ENCODE assay signal across 8 cellular contexts in the genomic region with DNA sequence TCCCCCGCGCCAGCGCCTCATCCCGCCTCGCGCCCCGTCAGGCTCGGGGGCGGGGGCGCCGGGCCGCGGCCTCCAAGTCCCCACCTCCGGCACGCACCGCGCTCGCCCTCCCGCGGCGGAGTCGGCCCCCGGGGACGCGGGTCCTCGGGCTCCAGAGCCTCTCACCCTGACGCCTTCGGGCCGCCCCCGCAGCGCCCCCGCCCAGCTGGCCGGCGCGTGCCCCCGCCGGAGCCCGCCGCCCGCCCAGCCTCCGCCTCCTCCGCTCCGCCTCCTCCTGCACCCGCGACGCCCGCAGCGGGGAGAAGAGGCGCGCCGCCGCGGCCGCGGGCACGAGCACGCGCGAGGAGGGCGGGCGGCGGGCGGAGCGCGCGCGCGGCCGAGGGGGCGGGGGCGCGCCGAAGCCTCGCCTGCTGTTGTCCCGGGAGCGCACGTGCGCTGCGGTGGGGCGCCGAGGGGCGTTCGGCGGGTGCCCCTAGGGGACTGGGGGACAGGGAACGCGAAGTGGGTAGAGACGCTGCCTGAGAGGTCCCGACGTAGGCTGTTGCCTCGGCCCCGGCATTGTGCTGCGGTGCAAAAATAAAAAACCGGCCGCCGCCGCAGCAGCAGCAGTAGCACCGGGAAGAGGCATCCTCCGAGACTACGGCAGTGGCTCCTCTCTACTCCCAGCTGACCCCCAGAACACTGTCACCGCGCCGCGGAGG.
A peak's percentile ranks its signal among the peaks of the same experiment; 100 is the strongest.
DNase-seq lines count a peak whose midpoint lies in the region; ATAC-seq and TF ChIP-seq lines count a peak whose summit lies in the region.

No MANE protein-coding gene starts in this region.

- POLR2A ChIA-PET in activated CD8-positive, alpha-beta T cell treated with anti-CD3 and anti-CD28 coated beads, Interleukin-2, amount 10 ng/mL, durations not matched to agents 7 days and 5 days (lab: Charles Lee), result interaction anchor here (0.6 kb wide), 1 partner anchor 586 kb away, joined by 4 read pairs; a partner anchor contains a TSS

- no peak overlapping the region for H3K27ac Mint-ChIP-seq in activated CD8-positive, alpha-beta T cell treated with anti-CD3 and anti-CD28 coated beads, Interleukin-2, amount 10 ng/mL, durations not matched to agents 7 days and 5 days

- H3K36me3 Mint-ChIP-seq in activated CD8-positive, alpha-beta T cell treated with anti-CD3 and anti-CD28 coated beads, Interleukin-2, amount 10 ng/mL, durations not matched to agents 7 days and 5 days (ENCODE audit: low read depth), result no peaks in the 10 kb centered on the region

- DNase-seq in GM10266 (ENCODE audit: extremely low spot score) (peak; percentile 59), NCI-H2227 treated with DMSO at 0.1 percent for 48 hours (lab: John Stamatoyannopoulos, UW) (peak; percentile 45), medulla oblongata (ENCODE audit: extremely low spot score) (peak; percentile 89), cortex of kidney (lab: John Stamatoyannopoulos, UW) (no peak)
- peak; percentile 71 for DNase-seq in activated CD8-positive, alpha-beta T cell treated with anti-CD3 and anti-CD28 coated beads, Interleukin-2, amount 10 ng/mL, durations not matched to agents 7 days and 5 days
- DNase-seq in effector CD8-positive, alpha-beta T cell (lab: John Stamatoyannopoulos, UW), result peak; percentile 71
- peak; percentile 15 to 60 (median 36) for DNase-seq in stimulated activated CD4-positive, alpha-beta T cell treated with anti-CD3 and anti-CD28 coated beads, TNF-alpha, amount 100 ng/mL, for 24 hours (ENCODE audit: low read depth in 3 of 3)

- no peak for TF ChIP-seq CTCF in GM10266 (IDR thresholded peaks at IDR 0.05; ENCODE audit: control insufficient read depth, insufficient read depth, low read depth, missing control alignments)

- CTCF ChIA-PET in activated CD8-positive, alpha-beta T cell treated with anti-CD3 and anti-CD28 coated beads, Interleukin-2, amount 10 ng/mL, durations not matched to agents 7 days and 5 days (lab: Charles Lee), result no interaction called here

- peak; percentile 54 for ATAC-seq in HG03045 (IDR thresholded peaks at IDR 0.05; ENCODE audit: unreplicated experiment)
- peak; percentile 87 for ATAC-seq in activated CD8-positive, alpha-beta T cell treated with anti-CD3 and anti-CD28 coated beads, Interleukin-2, amount 10 ng/mL, durations not matched to agents 7 days and 5 days

- peaks cover 13% of the 10 kb centered on the region for H3K27me3 Mint-ChIP-seq in activated CD8-positive, alpha-beta T cell treated with anti-CD3 and anti-CD28 coated beads, Interleukin-2, amount 10 ng/mL, durations not matched to agents 7 days and 5 days (ENCODE audit: low read depth)

- H3K4me1 Mint-ChIP-seq in activated CD8-positive, alpha-beta T cell treated with anti-CD3 and anti-CD28 coated beads, Interleukin-2, amount 10 ng/mL, durations not matched to agents 7 days and 5 days (ENCODE audit: low read depth), result peaks cover 19% of the 10 kb centered on the region

- H3K9me3 Mint-ChIP-seq in activated CD8-positive, alpha-beta T cell treated with anti-CD3 and anti-CD28 coated beads, Interleukin-2, amount 10 ng/mL, durations not matched to agents 7 days and 5 days (ENCODE audit: insufficient read depth), result no peaks in the 10 kb centered on the region

- H3K4me3 Mint-ChIP-seq in activated CD8-positive, alpha-beta T cell treated with anti-CD3 and anti-CD28 coated beads, Interleukin-2, amount 10 ng/mL, durations not matched to agents 7 days and 5 days, result peak overlapping the region; percentile 54
